8 cellular contexts compared by ENCODE assay signal in genomic region chr14:102096569-102097188, GRCh38. TPM values are rescaled to one million over a fixed set of nuclear protein-coding genes. Genes with fewer than 3 reads are reported as not detected.
DNase-seq lines count a peak whose midpoint lies in the region; ATAC-seq and TF ChIP-seq lines count a peak whose summit lies in the region.

No MANE protein-coding gene starts in this region.

- H3K27me3 ChIP-seq in right cardiac atrium (ENCODE audit: control insufficient read depth, insufficient read depth) = no peaks in the 10 kb centered on the region

- DNase-seq in GM10266 (ENCODE audit: extremely low spot score) (peak; percentile 61), NCI-H1105 (lab: John Stamatoyannopoulos, UW) (peak; percentile 71), T-helper 17 cell (peak; percentile 53 to 65 (median 59)), anterior cingulate cortex (lab: John Stamatoyannopoulos, UW) (peak in 57 of 58 donors; percentile 31 to 92 (median 75)), right cardiac atrium (peak; percentile 89 to 96 (median 92)), retina (peak; percentile 78)

- peaks cover 3% of the 10 kb centered on the region for H3K4me1 ChIP-seq in right cardiac atrium (ENCODE audit: control insufficient read depth, insufficient read depth, low read length)

- intact Hi-C loops in right cardiac atrium (cut with DNase I) = loop anchor here in 2 of 4 donors (5.0 to 10.0 kb wide), 2 partner anchors 34 to 52 kb away; no protein-coding TSS in a partner anchor

- peak; percentile 79 for ATAC-seq in T-helper 17 cell
- peak; percentile 85 to 89 for ATAC-seq in right cardiac atrium
- ATAC-seq in HG03442 (IDR thresholded peaks at IDR 0.05; ENCODE audit: unreplicated experiment) = no peak
- no peak for ATAC-seq in HG03159 (IDR thresholded peaks at IDR 0.05; ENCODE audit: unreplicated experiment)

- no peak overlapping the region for H3K27ac ChIP-seq in right cardiac atrium (ENCODE audit: low read length)

- peak overlapping the region; percentile 49 for H3K27ac Mint-ChIP-seq in T-helper 17 cell

- H3K27me3 Mint-ChIP-seq in T-helper 17 cell = no peaks in the 10 kb centered on the region

- no peak overlapping the region for H3K4me3 Mint-ChIP-seq in T-helper 17 cell

- peaks cover 6% of the 10 kb centered on the region for H3K4me1 Mint-ChIP-seq in T-helper 17 cell

- H3K9me3 ChIP-seq in T-helper 17 cell (ENCODE audit: control insufficient read depth, low read length, poor library complexity, severe bottlenecking) = no peaks in the 10 kb centered on the region
- H3K9me3 ChIP-seq in right cardiac atrium (ENCODE audit: control insufficient read depth, low read length) = no peaks in the 10 kb centered on the region

- peak; percentile 81 for TF ChIP-seq CTCF in GM10266 (IDR thresholded peaks at IDR 0.05; ENCODE audit: control insufficient read depth, insufficient read depth, low read depth, missing control alignments)

- no peaks in the 10 kb centered on the region for H3K36me3 Mint-ChIP-seq in T-helper 17 cell (ENCODE audit: low read depth)

- 30% methylated on average over 12 of the region's 12 CpGs for WGBS in right cardiac atrium

- H3K4me3 ChIP-seq in right cardiac atrium (ENCODE audit: low read length) = no peak overlapping the region

RNA-seq across cellular contexts. Expression of gene HSP90AA1, which starts 9.8 kb away (rescaled TPM):
- total RNA-seq in T-helper 17 cell = 100 to 1,000 TPM; 514 to 570 TPM
- 100 to 1,000 TPM; 381 to 731 (median 541) TPM for total RNA-seq in right cardiac atrium
- 504 TPM for polyA plus RNA-seq in right cardiac atrium

RNA-seq across cellular contexts. Expression of gene WDR20, which starts 43.0 kb away (rescaled TPM):
- total RNA-seq in T-helper 17 cell (10 to 100 TPM; 45.1 to 50.7 TPM), right cardiac atrium (10 to 100 TPM; 21.9 to 27.3 (median 22.4) TPM)
- polyA plus RNA-seq in right cardiac atrium = 13.2 TPM

Comparison
In these comparisons a context has a peak if more than half of its experiments do, and no peak if none do; other contexts are left out.
1. ATAC-seq: peak in T-helper 17 cell (single experiment) and right cardiac atrium (2 of 2); none in HG03442 (single experiment) and HG03159 (single experiment).
2. Peak in every context shown above with its lines, with median percentiles within 50 percentile points of each other: DNase-seq.